1 cellular context compared by ENCODE assay signal in the genomic region with DNA sequence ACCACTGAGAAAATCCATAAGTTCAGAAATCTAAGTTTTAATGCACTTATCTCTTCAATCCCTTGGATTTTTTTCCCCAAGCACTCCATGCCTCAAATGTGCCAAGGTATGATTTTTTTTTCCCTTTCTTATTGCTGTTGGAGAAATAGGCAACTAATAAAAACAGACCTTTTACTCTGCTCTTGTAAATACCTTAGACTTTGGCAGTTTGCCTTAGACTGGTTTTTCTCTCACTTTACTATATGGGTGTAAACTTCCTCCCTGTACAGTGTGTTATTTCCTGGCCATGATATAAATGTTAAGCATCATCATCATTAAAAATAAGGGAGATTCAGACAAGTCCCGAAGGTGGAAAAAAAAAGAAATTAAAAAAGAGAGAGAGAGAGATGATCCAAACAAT.
TF ChIP-seq lines count a peak whose summit lies in the region.

No MANE protein-coding gene starts in this region.

TF ChIP-seq in GM23338, 12 proteins besides CTCF, POLR2A, EP300 and RAD21 (continued from another document):
- TF ChIP-seq ZNF462 (CRISPR knock-in tag; IDR thresholded peaks at IDR 0.05) (no peak), POLR2AphosphoS5 (IDR thresholded peaks at IDR 0.05; ENCODE audit: low read depth) (no peak), EZH2 (IDR thresholded peaks at IDR 0.05; ENCODE audit: low read depth, unreplicated experiment) (no peak), NANOG (IDR thresholded peaks at IDR 0.05; ENCODE audit: borderline replicate concordance) (no peak)
- TF ChIP-seq, protein P1, sequence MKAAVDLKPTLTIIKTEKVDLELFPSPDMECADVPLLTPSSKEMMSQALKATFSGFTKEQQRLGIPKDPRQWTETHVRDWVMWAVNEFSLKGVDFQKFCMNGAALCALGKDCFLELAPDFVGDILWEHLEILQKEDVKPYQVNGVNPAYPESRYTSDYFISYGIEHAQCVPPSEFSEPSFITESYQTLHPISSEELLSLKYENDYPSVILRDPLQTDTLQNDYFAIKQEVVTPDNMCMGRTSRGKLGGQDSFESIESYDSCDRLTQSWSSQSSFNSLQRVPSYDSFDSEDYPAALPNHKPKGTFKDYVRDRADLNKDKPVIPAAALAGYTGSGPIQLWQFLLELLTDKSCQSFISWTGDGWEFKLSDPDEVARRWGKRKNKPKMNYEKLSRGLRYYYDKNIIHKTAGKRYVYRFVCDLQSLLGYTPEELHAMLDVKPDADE (IDR thresholded peaks at IDR 0.05) = no peak
- TF ChIP-seq, protein P2, sequence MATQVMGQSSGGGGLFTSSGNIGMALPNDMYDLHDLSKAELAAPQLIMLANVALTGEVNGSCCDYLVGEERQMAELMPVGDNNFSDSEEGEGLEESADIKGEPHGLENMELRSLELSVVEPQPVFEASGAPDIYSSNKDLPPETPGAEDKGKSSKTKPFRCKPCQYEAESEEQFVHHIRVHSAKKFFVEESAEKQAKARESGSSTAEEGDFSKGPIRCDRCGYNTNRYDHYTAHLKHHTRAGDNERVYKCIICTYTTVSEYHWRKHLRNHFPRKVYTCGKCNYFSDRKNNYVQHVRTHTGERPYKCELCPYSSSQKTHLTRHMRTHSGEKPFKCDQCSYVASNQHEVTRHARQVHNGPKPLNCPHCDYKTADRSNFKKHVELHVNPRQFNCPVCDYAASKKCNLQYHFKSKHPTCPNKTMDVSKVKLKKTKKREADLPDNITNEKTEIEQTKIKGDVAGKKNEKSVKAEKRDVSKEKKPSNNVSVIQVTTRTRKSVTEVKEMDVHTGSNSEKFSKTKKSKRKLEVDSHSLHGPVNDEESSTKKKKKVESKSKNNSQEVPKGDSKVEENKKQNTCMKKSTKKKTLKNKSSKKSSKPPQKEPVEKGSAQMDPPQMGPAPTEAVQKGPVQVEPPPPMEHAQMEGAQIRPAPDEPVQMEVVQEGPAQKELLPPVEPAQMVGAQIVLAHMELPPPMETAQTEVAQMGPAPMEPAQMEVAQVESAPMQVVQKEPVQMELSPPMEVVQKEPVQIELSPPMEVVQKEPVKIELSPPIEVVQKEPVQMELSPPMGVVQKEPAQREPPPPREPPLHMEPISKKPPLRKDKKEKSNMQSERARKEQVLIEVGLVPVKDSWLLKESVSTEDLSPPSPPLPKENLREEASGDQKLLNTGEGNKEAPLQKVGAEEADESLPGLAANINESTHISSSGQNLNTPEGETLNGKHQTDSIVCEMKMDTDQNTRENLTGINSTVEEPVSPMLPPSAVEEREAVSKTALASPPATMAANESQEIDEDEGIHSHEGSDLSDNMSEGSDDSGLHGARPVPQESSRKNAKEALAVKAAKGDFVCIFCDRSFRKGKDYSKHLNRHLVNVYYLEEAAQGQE (IDR thresholded peaks at IDR 0.05; ENCODE audit: unreplicated experiment) = no peak
